8 cellular contexts compared by ENCODE assay signal in genomic region chr1:45499415-45499769, GRCh38. TPM values are rescaled to one million over a fixed set of nuclear protein-coding genes. Genes with fewer than 3 reads are reported as not detected.
A peak's percentile ranks its signal among the peaks of the same experiment; 100 is the strongest.
DNase-seq lines count a peak whose midpoint lies in the region; ATAC-seq, FAIRE-seq and TF ChIP-seq lines count a peak whose summit lies in the region.

No MANE protein-coding gene starts in this region.

- H3K27me3 ChIP-seq in foreskin keratinocyte, result no peaks in the 10 kb centered on the region

- FAIRE-seq in H54 (lab: Jason Lieb, UNC), result no peak

- H3K27ac ChIP-seq in 22Rv1, result peak overlapping the region; percentile 85
- H3K27ac ChIP-seq in foreskin keratinocyte, result no peak overlapping the region

- TF ChIP-seq CTCF in 22Rv1 (IDR thresholded peaks at IDR 0.05) (no peak), foreskin keratinocyte (conservative IDR thresholded peaks at IDR 0.05) (no peak)

- H3K4me1 ChIP-seq in foreskin keratinocyte, result peaks cover 6% of the 10 kb centered on the region

- peak; percentile 9 for ATAC-seq in GM18907 (IDR thresholded peaks at IDR 0.05; ENCODE audit: unreplicated experiment)
- peak; percentile 15 for ATAC-seq in SK-N-SH treated with all-trans-retinoic acid at 6 μM for 48 hours
- peak; percentile 7 for ATAC-seq in foreskin keratinocyte
- no peak for ATAC-seq in HG03521 (IDR thresholded peaks at IDR 0.05; ENCODE audit: unreplicated experiment)

- no peak for TF ChIP-seq POLR2A in H54 (IDR thresholded peaks at IDR 0.05; ENCODE audit: low read depth, low read length)

- peak overlapping the region; percentile 87 for H3K4me3 ChIP-seq in skeletal muscle cell (ENCODE audit: low read depth, low read length)

- DNase-seq in foreskin keratinocyte (no peak), skeletal muscle cell (ENCODE audit: low read depth) (no peak), HuH-7.5 (ENCODE audit: low spot score) (no peak), H54 (ENCODE audit: insufficient read length, low spot score) (no peak)

TF ChIP-seq in SK-N-SH treated with all-trans-retinoic acid at 6 μM for 48 hours, 23 proteins besides CTCF, POLR2A, EP300 and RAD21:
- TF ChIP-seq ZNF565 (CRISPR knock-in tag; conservative IDR thresholded peaks at IDR 0.05; ENCODE audit: low read depth), result no peak

RNA-seq across cellular contexts. Expression of gene CCDC163, which starts 0.5 kb away (rescaled TPM):
- 1.7 and 2.3 TPM in 2 replicates for total RNA-seq in foreskin keratinocyte
- 1.2 and 1.4 TPM in 2 replicates for polyA plus RNA-seq in foreskin keratinocyte

RNA-seq across cellular contexts. Expression of gene MMACHC, which starts 0.7 kb away (rescaled TPM):
- 10.5 and 12.4 TPM in 2 replicates for total RNA-seq in foreskin keratinocyte
- polyA plus RNA-seq in foreskin keratinocyte, result 6.4 and 7.7 TPM in 2 replicates

RNA-seq across cellular contexts. Expression of gene TESK2, which starts 8.4 kb away (rescaled TPM):
- total RNA-seq in foreskin keratinocyte, result 2.0 and 2.2 TPM in 2 replicates
- 1.4 and 1.5 TPM in 2 replicates for polyA plus RNA-seq in foreskin keratinocyte

RNA-seq across cellular contexts. Expression of gene PRDX1, which starts 22.3 kb away (rescaled TPM):
- 680 and 737 TPM in 2 replicates for total RNA-seq in foreskin keratinocyte
- 906 and 916 TPM in 2 replicates for polyA plus RNA-seq in foreskin keratinocyte

RNA-seq across cellular contexts. Expression of gene AKR1A1, which starts 51.2 kb away (rescaled TPM):
- 144 and 153 TPM in 2 replicates for total RNA-seq in foreskin keratinocyte
- 142 and 150 TPM in 2 replicates for polyA plus RNA-seq in foreskin keratinocyte
